ENCODE assay signal across 9 cellular contexts in the genomic region with DNA sequence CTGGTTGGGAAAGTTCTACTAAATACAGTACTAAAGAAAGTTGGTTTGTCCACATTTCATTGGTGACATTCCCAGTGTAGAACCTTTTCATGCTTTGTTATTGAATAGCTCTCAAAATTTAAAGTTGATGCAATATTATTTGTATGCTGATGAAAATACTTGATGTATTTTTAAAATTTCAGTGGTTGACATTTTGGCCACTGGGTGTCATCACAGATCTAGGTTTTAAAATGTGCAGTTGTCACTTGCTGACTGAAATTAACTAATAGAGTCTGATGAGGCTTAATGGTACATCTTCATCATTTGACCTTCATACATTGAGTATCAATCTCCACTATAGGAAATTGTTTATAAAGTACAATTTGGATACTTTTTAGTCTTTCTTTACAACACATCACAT. TPM values are rescaled to one million over a fixed set of nuclear protein-coding genes. Genes with fewer than 3 reads are reported as not detected.
DNase-seq lines count a peak whose midpoint lies in the region; ATAC-seq, FAIRE-seq and TF ChIP-seq lines count a peak whose summit lies in the region.
"Had no signal": no experiment of that assay in that cellular context is flagged by ENCODE, and none has a peak within 500 bp of the region (broad histone marks: within the 10 kb centered on the region; RNA-seq: fewer than 3 reads in every experiment).

No MANE protein-coding gene starts in this region.

- H3K9me3 ChIP-seq in endothelial cell of umbilical vein (replicated peaks; ENCODE audit: control insufficient read depth, insufficient read depth, low read length) (no peaks in the 10 kb centered on the region), ovary (no peaks in the 10 kb centered on the region)

- no peaks in the 10 kb centered on the region for H4K20me1 ChIP-seq in endothelial cell of umbilical vein (replicated peaks; ENCODE audit: control insufficient read depth, extremely low read depth, insufficient read depth, low read length)

- ATAC-seq in GM18502 (IDR thresholded peaks at IDR 0.05; ENCODE audit: poor library complexity, unreplicated experiment), result peak; percentile 47
- no peak for ATAC-seq in WTC11
- no peak for ATAC-seq in HG02973 (IDR thresholded peaks at IDR 0.05; ENCODE audit: unreplicated experiment)
- ATAC-seq in GM21619 (IDR thresholded peaks at IDR 0.05; ENCODE audit: unreplicated experiment), result no peak

- peaks cover 0 to 2% of the 10 kb centered on the region in 2 experiments for H3K27me3 ChIP-seq in endothelial cell of umbilical vein (ENCODE audit: control insufficient read depth in 2 of 2, insufficient read depth in 2 of 2, low read length in 2 of 2)
- no peaks in the 10 kb centered on the region for H3K27me3 ChIP-seq in ovary

- TF ChIP-seq POLR2A in endothelial cell of umbilical vein (IDR thresholded peaks at IDR 0.05; ENCODE audit: low read depth, low read length) (no peak), ovary (IDR thresholded peaks at IDR 0.05) (no peak)

- TF ChIP-seq EP300 in ovary (IDR thresholded peaks at IDR 0.05), result no peak

- CTCF ChIA-PET in endothelial cell of umbilical vein (lab: Charles Lee), result interaction anchor here (0.5 to 4.0 kb wide), 25 partner anchors 9 to 1142 kb away, joined by 3 to 63 read pairs (median 4); no protein-coding TSS in a partner anchor
- CTCF ChIA-PET in WTC11 (lab: Charles Lee), result interaction anchor here (0.6 to 2.0 kb wide), 8 partner anchors 38 to 385 kb away, joined by 3 to 12 read pairs (median 4); no protein-coding TSS in a partner anchor

- intact Hi-C loops in endothelial cell of umbilical vein (cut with micrococcal nuclease), result loop anchor here (1.0 kb wide), 3 partner anchors 252 to 360 kb away; no protein-coding TSS in a partner anchor
- intact Hi-C loops in ovary (cut with DNase I), result loop anchor here in 3 of 4 donors (5.0 to 10.0 kb wide), 4 partner anchors 252 to 364 kb away; a partner anchor contains a TSS

- no peak overlapping the region for H3K9ac ChIP-seq in endothelial cell of umbilical vein (replicated peaks; ENCODE audit: extremely low read depth, insufficient read depth, low read length)

- no peaks in the 10 kb centered on the region for H3K4me1 ChIP-seq in endothelial cell of umbilical vein (ENCODE audit: control insufficient read depth, extremely low read depth, insufficient read depth, low read length)
- H3K4me1 ChIP-seq in ovary (ENCODE audit: insufficient read depth), result no peaks in the 10 kb centered on the region

- no peak overlapping the region for H3K4me2 ChIP-seq in endothelial cell of umbilical vein (ENCODE audit: insufficient read depth, low read length)

- no peaks in the 10 kb centered on the region for H3K9me1 ChIP-seq in endothelial cell of umbilical vein (replicated peaks; ENCODE audit: control insufficient read depth, extremely low read depth, insufficient read depth, low read length)

- no peaks in the 10 kb centered on the region for H3K36me3 ChIP-seq in endothelial cell of umbilical vein (ENCODE audit: control insufficient read depth in 2 of 2, extremely low read depth in 1 of 2, insufficient read depth in 2 of 2, low read length in 2 of 2)
- H3K36me3 ChIP-seq in ovary, result no peaks in the 10 kb centered on the region

- H3K4me3 Mint-ChIP-seq in WTC11, result no peak overlapping the region

- DNase-seq in Ammon's horn (ENCODE audit: low spot score), result peak; percentile 51
- peak; percentile 6 for DNase-seq in RCC 7860 (ENCODE audit: low spot score)
- DNase-seq in endothelial cell of umbilical vein (ENCODE audit: low read depth, low spot score), result peak; percentile 56
- DNase-seq in ovary, result peak in 1 of 5 donors; percentile 27
- DNase-seq in WTC11 (ENCODE audit: low spot score), result no peak

- no peak overlapping the region for H3K4me3 ChIP-seq in endothelial cell of umbilical vein (replicated peaks in 1 of 3; ENCODE audit: insufficient read depth in 1 of 3, low read depth in 1 of 3, low read length in 3 of 3)
- no peak overlapping the region for H3K4me3 ChIP-seq in ovary

- dilution Hi-C loops in endothelial cell of umbilical vein (cut with MboI; ENCODE audit: extremely low pct_ligation_motif_present, low sequenced_read_pairs), result no loop called here

- FAIRE-seq in RCC 7860 (lab: Jason Lieb, UNC) (peak; percentile 15), endothelial cell of umbilical vein (lab: Jason Lieb, UNC) (peak; percentile 15)

- peaks cover 20% of the 10 kb centered on the region for H3K4me1 Mint-ChIP-seq in WTC11

- no TSS peak for BruUV-seq in endothelial cell of umbilical vein (replicated peaks; lab: Mats Ljungman, UMichigan)

- TF ChIP-seq CTCF in endothelial cell of umbilical vein (IDR thresholded peaks at IDR 0.05; ENCODE audit: extremely low read depth in 1 of 2, insufficient read depth in 1 of 2, low read depth in 1 of 2, low read length in 2 of 2), result peak in 1 of 2 donors; percentile 12
- TF ChIP-seq CTCF in ovary (IDR thresholded peaks at IDR 0.05), result peak in 2 of 3 donors; percentile 51 to 54
- TF ChIP-seq CTCF in WTC11 (IDR thresholded peaks at IDR 0.05), result no peak

- H3K9me3 Mint-ChIP-seq in WTC11, result peaks cover 6% of the 10 kb centered on the region

- H3K27ac Mint-ChIP-seq in WTC11, result no peak overlapping the region

- H3K27me3 Mint-ChIP-seq in WTC11 (ENCODE audit: low read depth), result no peaks in the 10 kb centered on the region

- POLR2A ChIA-PET in endothelial cell of umbilical vein (lab: Charles Lee) (interaction anchor here (0.6 to 0.7 kb wide), 3 partner anchors 27 to 1001 kb away, joined by 5 to 9 read pairs (median 7); no protein-coding TSS in a partner anchor), WTC11 (lab: Charles Lee) (no interaction called here)

- H3K27ac ChIP-seq in endothelial cell of umbilical vein (ENCODE audit: insufficient read depth, low read depth, low read length), result no peak overlapping the region
- H3K27ac ChIP-seq in ovary, result no peak overlapping the region
- H3K27ac ChIP-seq: epithelial cell of prostate had no signal

- no peak overlapping the region for H2AFZ ChIP-seq in endothelial cell of umbilical vein (ENCODE audit: low read depth, low read length)

- no peaks in the 10 kb centered on the region for H3K79me2 ChIP-seq in endothelial cell of umbilical vein (ENCODE audit: control insufficient read depth, insufficient read depth, low read length)

- H3K36me3 Mint-ChIP-seq in WTC11, result peaks cover 2% of the 10 kb centered on the region; the same call in 1 of the 2 replicates

TF ChIP-seq in endothelial cell of umbilical vein, 7 proteins besides CTCF, POLR2A, EP300 and RAD21:
- no peak for TF ChIP-seq FOS (IDR thresholded peaks at IDR 0.05; ENCODE audit: borderline replicate concordance, insufficient read depth, low read length)
- no peak for TF ChIP-seq POLR2AphosphoS5 (IDR thresholded peaks at IDR 0.05; ENCODE audit: insufficient read depth, low read depth, low read length)
- no peak for TF ChIP-seq GATA2 (IDR thresholded peaks at IDR 0.05; ENCODE audit: insufficient read depth, insufficient read length, low read depth, low read length)
- no peak for TF ChIP-seq EZH2 (IDR thresholded peaks at IDR 0.05; ENCODE audit: borderline replicate concordance, low read depth, low read length, severe bottlenecking)
- no peak for TF ChIP-seq MYC (IDR thresholded peaks at IDR 0.05; ENCODE audit: low read depth, low read length)
- no peak for TF ChIP-seq JUN (IDR thresholded peaks at IDR 0.05; ENCODE audit: borderline replicate concordance, insufficient read depth, insufficient read length, low read depth)
- TF ChIP-seq, protein P1, sequence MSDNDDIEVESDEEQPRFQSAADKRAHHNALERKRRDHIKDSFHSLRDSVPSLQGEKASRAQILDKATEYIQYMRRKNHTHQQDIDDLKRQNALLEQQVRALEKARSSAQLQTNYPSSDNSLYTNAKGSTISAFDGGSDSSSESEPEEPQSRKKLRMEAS (IDR thresholded peaks at IDR 0.05; ENCODE audit: insufficient read depth, insufficient read length), result no peak

TF ChIP-seq in WTC11, 78 proteins besides CTCF, POLR2A, EP300 and RAD21 (continues in another document):
- TF ChIP-seq, protein P2, sequence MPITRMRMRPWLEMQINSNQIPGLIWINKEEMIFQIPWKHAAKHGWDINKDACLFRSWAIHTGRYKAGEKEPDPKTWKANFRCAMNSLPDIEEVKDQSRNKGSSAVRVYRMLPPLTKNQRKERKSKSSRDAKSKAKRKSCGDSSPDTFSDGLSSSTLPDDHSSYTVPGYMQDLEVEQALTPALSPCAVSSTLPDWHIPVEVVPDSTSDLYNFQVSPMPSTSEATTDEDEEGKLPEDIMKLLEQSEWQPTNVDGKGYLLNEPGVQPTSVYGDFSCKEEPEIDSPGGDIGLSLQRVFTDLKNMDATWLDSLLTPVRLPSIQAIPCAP (CRISPR knock-in tag; IDR thresholded peaks at IDR 0.05), result no peak
- TF ChIP-seq ETV6 (CRISPR knock-in tag; IDR thresholded peaks at IDR 0.05) (no peak), ZNF671 (CRISPR knock-in tag; IDR thresholded peaks at IDR 0.05) (no peak), ZNF317 (CRISPR knock-in tag; IDR thresholded peaks at IDR 0.05; ENCODE audit: borderline replicate concordance, low read depth) (no peak)
- TF ChIP-seq, protein P3, sequence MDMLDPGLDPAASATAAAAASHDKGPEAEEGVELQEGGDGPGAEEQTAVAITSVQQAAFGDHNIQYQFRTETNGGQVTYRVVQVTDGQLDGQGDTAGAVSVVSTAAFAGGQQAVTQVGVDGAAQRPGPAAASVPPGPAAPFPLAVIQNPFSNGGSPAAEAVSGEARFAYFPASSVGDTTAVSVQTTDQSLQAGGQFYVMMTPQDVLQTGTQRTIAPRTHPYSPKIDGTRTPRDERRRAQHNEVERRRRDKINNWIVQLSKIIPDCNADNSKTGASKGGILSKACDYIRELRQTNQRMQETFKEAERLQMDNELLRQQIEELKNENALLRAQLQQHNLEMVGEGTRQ (CRISPR knock-in tag; IDR thresholded peaks at IDR 0.05), result no peak

RNA-seq across cellular contexts. Expression of a gene that starts 37.1 kb away (rescaled TPM):
- total RNA-seq in endothelial cell of umbilical vein (34.4 and 35.4 TPM in 2 replicates), ovary (10 to 100 TPM; 19.3 to 34.4 (median 30.5) TPM), WTC11 (2021) (68.6 to 71.6 TPM (median 69.0 TPM) in 3 replicates)
- polyA plus RNA-seq in endothelial cell of umbilical vein (5.6 and 8.5 TPM in 2 replicates), ovary (10 to 100 TPM; 30.3 to 99.2 TPM)
- polyA plus RNA-seq in endothelial cell of umbilical vein (2011; cell fraction: cytosol; rRNA removed), result 17.2 and 19.8 TPM in 2 replicates
- polyA plus RNA-seq in endothelial cell of umbilical vein (2011; cell fraction: nucleus; rRNA removed), result 10.0 and 13.1 TPM in 2 replicates
- 52.8 and 60.1 TPM in 2 replicates for polyA plus RNA-seq in endothelial cell of umbilical vein (2012)
- 5.0 and 6.3 TPM in 2 replicates for polyA minus RNA-seq in endothelial cell of umbilical vein
- polyA minus RNA-seq in endothelial cell of umbilical vein (2011; cell fraction: cytosol; rRNA and poly(A)+ RNA removed), result 6.8 TPM
- polyA minus RNA-seq in endothelial cell of umbilical vein (2011; cell fraction: nucleus; rRNA and poly(A)+ RNA removed), result 3.9 and 6.8 TPM in 2 replicates
